1 cellular context compared by ENCODE assay signal in the genomic region with DNA sequence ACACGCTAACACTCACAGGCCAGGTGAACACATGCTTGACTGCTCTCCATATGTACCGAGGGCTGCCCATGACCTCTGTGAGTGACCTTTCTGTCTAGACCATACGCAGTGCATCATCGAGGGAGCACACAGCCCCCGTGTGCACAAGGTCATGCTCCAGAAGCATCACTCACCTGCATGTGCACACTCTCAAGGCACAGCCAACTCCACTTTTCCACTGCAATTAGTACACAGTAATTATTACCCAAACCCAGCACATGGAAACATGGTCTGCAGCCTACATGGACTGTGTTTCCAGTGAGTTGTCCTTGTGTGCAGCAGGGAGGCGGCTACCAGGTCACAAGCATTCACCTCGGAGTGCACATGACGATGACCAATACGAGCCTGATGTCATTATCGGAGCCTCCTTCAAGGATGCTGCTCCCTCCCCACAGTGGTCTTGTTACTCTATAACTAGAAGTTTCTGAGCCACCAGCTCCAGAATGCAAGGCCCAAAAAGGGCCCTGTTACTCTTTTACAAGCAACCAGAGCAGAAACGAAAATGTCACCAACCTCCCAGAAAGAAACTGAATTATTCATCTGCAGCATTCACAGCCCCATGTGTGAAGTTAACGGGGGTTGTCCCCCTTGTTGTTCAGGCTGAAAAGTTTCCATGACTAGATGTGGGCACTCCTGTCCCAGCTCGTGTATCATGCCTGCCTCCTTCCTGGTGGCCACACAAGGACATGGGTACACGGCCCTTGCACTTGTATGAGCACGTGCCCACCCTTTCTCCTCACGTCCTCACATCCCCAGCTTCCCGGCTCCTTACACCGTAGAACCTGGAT.
TF ChIP-seq lines count a peak whose summit lies in the region.

No MANE protein-coding gene starts in this region.

TF ChIP-seq in GM12878, 131 proteins besides CTCF, POLR2A, EP300 and RAD21 (continued from another document and continues in another):
- TF ChIP-seq, protein P1, sequence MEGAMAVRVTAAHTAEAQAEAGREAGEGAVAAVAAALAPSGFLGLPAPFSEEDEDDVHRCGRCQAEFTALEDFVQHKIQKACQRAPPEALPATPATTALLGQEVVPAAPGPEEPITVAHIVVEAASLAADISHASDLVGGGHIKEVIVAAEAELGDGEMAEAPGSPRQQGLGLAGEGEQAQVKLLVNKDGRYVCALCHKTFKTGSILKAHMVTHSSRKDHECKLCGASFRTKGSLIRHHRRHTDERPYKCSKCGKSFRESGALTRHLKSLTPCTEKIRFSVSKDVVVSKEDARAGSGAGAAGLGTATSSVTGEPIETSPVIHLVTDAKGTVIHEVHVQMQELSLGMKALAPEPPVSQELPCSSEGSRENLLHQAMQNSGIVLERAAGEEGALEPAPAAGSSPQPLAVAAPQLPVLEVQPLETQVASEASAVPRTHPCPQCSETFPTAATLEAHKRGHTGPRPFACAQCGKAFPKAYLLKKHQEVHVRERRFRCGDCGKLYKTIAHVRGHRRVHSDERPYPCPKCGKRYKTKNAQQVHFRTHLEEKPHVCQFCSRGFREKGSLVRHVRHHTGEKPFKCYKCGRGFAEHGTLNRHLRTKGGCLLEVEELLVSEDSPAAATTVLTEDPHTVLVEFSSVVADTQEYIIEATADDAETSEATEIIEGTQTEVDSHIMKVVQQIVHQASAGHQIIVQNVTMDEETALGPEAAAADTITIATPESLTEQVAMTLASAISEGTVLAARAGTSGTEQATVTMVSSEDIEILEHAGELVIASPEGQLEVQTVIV (IDR thresholded peaks at IDR 0.05; ENCODE audit: borderline replicate concordance, partially characterized antibody) = no peak
- no peak for TF ChIP-seq POLR2AphosphoS5 (IDR thresholded peaks at IDR 0.05; ENCODE audit: low read length)
- TF ChIP-seq, protein P2, sequence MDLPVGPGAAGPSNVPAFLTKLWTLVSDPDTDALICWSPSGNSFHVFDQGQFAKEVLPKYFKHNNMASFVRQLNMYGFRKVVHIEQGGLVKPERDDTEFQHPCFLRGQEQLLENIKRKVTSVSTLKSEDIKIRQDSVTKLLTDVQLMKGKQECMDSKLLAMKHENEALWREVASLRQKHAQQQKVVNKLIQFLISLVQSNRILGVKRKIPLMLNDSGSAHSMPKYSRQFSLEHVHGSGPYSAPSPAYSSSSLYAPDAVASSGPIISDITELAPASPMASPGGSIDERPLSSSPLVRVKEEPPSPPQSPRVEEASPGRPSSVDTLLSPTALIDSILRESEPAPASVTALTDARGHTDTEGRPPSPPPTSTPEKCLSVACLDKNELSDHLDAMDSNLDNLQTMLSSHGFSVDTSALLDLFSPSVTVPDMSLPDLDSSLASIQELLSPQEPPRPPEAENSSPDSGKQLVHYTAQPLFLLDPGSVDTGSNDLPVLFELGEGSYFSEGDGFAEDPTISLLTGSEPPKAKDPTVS (IDR thresholded peaks at IDR 0.05; ENCODE audit: low read depth, low read length) = no peak
- TF ChIP-seq TAF1 (IDR thresholded peaks at IDR 0.05; ENCODE audit: borderline replicate concordance, low read depth, low read length) = 0 out of 2 replicates have a peak, but pooled peaks have one; percentile 17
- TF ChIP-seq RCOR1 (conservative IDR thresholded peaks at IDR 0.05; ENCODE audit: low read depth, low read length) = no peak
- TF ChIP-seq YY1 (IDR thresholded peaks at IDR 0.05; ENCODE audit: low read depth, low read length) = peak; percentile 21; the same call in 1 of the 2 replicates
- no peak for TF ChIP-seq CBX3 (IDR thresholded peaks at IDR 0.05; ENCODE audit: borderline replicate concordance, low read depth)
- no peak for TF ChIP-seq ZNF217 (IDR thresholded peaks at IDR 0.05)
- TF ChIP-seq, protein P3, sequence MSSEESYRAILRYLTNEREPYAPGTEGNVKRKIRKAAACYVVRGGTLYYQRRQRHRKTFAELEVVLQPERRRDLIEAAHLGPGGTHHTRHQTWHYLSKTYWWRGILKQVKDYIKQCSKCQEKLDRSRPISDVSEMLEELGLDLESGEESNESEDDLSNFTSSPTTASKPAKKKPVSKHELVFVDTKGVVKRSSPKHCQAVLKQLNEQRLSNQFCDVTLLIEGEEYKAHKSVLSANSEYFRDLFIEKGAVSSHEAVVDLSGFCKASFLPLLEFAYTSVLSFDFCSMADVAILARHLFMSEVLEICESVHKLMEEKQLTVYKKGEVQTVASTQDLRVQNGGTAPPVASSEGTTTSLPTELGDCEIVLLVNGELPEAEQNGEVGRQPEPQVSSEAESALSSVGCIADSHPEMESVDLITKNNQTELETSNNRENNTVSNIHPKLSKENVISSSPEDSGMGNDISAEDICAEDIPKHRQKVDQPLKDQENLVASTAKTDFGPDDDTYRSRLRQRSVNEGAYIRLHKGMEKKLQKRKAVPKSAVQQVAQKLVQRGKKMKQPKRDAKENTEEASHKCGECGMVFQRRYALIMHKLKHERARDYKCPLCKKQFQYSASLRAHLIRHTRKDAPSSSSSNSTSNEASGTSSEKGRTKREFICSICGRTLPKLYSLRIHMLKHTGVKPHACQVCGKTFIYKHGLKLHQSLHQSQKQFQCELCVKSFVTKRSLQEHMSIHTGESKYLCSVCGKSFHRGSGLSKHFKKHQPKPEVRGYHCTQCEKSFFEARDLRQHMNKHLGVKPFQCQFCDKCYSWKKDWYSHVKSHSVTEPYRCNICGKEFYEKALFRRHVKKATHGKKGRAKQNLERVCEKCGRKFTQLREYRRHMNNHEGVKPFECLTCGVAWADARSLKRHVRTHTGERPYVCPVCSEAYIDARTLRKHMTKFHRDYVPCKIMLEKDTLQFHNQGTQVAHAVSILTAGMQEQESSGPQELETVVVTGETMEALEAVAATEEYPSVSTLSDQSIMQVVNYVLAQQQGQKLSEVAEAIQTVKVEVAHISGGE (CRISPR knock-in tag; IDR thresholded peaks at IDR 0.05) = no peak
- TF ChIP-seq, protein P4, sequence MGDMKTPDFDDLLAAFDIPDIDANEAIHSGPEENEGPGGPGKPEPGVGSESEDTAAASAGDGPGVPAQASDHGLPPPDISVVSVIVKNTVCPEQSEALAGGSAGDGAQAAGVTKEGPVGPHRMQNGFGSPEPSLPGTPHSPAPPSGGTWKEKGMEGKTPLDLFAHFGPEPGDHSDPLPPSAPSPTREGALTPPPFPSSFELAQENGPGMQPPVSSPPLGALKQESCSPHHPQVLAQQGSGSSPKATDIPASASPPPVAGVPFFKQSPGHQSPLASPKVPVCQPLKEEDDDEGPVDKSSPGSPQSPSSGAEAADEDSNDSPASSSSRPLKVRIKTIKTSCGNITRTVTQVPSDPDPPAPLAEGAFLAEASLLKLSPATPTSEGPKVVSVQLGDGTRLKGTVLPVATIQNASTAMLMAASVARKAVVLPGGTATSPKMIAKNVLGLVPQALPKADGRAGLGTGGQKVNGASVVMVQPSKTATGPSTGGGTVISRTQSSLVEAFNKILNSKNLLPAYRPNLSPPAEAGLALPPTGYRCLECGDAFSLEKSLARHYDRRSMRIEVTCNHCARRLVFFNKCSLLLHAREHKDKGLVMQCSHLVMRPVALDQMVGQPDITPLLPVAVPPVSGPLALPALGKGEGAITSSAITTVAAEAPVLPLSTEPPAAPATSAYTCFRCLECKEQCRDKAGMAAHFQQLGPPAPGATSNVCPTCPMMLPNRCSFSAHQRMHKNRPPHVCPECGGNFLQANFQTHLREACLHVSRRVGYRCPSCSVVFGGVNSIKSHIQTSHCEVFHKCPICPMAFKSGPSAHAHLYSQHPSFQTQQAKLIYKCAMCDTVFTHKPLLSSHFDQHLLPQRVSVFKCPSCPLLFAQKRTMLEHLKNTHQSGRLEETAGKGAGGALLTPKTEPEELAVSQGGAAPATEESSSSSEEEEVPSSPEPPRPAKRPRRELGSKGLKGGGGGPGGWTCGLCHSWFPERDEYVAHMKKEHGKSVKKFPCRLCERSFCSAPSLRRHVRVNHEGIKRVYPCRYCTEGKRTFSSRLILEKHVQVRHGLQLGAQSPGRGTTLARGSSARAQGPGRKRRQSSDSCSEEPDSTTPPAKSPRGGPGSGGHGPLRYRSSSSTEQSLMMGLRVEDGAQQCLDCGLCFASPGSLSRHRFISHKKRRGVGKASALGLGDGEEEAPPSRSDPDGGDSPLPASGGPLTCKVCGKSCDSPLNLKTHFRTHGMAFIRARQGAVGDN (IDR thresholded peaks at IDR 0.05) = peak; percentile 82
- peak; percentile 94 for TF ChIP-seq ATF7 (IDR thresholded peaks at IDR 0.05; ENCODE audit: low read depth)
- TF ChIP-seq SMARCA5 (IDR thresholded peaks at IDR 0.05) = peak; percentile 66
- TF ChIP-seq SRF (IDR thresholded peaks at IDR 0.05; ENCODE audit: low read depth in 2 of 2, low read length in 2 of 2) = no peak
- TF ChIP-seq SMAD5 (IDR thresholded peaks at IDR 0.05; ENCODE audit: low read depth) = no peak
- no peak for TF ChIP-seq SMC3 (IDR thresholded peaks at IDR 0.05; ENCODE audit: borderline replicate concordance, low read length)
- TF ChIP-seq KLF5 (IDR thresholded peaks at IDR 0.05; ENCODE audit: partially characterized antibody) = no peak
- TF ChIP-seq, protein P5, sequence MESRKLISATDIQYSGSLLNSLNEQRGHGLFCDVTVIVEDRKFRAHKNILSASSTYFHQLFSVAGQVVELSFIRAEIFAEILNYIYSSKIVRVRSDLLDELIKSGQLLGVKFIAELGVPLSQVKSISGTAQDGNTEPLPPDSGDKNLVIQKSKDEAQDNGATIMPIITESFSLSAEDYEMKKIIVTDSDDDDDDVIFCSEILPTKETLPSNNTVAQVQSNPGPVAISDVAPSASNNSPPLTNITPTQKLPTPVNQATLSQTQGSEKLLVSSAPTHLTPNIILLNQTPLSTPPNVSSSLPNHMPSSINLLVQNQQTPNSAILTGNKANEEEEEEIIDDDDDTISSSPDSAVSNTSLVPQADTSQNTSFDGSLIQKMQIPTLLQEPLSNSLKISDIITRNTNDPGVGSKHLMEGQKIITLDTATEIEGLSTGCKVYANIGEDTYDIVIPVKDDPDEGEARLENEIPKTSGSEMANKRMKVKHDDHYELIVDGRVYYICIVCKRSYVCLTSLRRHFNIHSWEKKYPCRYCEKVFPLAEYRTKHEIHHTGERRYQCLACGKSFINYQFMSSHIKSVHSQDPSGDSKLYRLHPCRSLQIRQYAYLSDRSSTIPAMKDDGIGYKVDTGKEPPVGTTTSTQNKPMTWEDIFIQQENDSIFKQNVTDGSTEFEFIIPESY (IDR thresholded peaks at IDR 0.05) = no peak
- no peak for TF ChIP-seq CBFB (IDR thresholded peaks at IDR 0.05; ENCODE audit: low read depth)
- no peak; the same call in 1 of the 2 replicates for TF ChIP-seq POLR2AphosphoS2 (IDR thresholded peaks at IDR 0.05; ENCODE audit: low read depth, low read length)
- TF ChIP-seq, protein P6, sequence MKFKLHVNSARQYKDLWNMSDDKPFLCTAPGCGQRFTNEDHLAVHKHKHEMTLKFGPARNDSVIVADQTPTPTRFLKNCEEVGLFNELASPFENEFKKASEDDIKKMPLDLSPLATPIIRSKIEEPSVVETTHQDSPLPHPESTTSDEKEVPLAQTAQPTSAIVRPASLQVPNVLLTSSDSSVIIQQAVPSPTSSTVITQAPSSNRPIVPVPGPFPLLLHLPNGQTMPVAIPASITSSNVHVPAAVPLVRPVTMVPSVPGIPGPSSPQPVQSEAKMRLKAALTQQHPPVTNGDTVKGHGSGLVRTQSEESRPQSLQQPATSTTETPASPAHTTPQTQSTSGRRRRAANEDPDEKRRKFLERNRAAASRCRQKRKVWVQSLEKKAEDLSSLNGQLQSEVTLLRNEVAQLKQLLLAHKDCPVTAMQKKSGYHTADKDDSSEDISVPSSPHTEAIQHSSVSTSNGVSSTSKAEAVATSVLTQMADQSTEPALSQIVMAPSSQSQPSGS (IDR thresholded peaks at IDR 0.05; ENCODE audit: low read length) = 0 out of 2 replicates have a peak, but pooled peaks have one; percentile 31
- TF ChIP-seq, protein P7, sequence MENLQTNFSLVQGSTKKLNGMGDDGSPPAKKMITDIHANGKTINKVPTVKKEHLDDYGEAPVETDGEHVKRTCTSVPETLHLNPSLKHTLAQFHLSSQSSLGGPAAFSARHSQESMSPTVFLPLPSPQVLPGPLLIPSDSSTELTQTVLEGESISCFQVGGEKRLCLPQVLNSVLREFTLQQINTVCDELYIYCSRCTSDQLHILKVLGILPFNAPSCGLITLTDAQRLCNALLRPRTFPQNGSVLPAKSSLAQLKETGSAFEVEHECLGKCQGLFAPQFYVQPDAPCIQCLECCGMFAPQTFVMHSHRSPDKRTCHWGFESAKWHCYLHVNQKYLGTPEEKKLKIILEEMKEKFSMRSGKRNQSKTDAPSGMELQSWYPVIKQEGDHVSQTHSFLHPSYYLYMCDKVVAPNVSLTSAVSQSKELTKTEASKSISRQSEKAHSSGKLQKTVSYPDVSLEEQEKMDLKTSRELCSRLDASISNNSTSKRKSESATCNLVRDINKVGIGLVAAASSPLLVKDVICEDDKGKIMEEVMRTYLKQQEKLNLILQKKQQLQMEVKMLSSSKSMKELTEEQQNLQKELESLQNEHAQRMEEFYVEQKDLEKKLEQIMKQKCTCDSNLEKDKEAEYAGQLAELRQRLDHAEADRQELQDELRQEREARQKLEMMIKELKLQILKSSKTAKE (IDR thresholded peaks at IDR 0.05; ENCODE audit: low read depth, poor library complexity, severe bottlenecking) = peak; percentile 72
- TF ChIP-seq, protein P8, sequence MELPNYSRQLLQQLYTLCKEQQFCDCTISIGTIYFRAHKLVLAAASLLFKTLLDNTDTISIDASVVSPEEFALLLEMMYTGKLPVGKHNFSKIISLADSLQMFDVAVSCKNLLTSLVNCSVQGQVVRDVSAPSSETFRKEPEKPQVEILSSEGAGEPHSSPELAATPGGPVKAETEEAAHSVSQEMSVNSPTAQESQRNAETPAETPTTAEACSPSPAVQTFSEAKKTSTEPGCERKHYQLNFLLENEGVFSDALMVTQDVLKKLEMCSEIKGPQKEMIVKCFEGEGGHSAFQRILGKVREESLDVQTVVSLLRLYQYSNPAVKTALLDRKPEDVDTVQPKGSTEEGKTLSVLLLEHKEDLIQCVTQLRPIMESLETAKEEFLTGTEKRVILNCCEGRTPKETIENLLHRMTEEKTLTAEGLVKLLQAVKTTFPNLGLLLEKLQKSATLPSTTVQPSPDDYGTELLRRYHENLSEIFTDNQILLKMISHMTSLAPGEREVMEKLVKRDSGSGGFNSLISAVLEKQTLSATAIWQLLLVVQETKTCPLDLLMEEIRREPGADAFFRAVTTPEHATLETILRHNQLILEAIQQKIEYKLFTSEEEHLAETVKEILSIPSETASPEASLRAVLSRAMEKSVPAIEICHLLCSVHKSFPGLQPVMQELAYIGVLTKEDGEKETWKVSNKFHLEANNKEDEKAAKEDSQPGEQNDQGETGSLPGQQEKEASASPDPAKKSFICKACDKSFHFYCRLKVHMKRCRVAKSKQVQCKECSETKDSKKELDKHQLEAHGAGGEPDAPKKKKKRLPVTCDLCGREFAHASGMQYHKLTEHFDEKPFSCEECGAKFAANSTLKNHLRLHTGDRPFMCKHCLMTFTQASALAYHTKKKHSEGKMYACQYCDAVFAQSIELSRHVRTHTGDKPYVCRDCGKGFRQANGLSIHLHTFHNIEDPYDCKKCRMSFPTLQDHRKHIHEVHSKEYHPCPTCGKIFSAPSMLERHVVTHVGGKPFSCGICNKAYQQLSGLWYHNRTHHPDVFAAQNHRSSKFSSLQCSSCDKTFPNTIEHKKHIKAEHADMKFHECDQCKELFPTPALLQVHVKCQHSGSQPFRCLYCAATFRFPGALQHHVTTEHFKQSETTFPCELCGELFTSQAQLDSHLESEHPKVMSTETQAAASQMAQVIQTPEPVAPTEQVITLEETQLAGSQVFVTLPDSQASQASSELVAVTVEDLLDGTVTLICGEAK (IDR thresholded peaks at IDR 0.05; ENCODE audit: borderline replicate concordance) = no peak
- peak; percentile 78; the same call in 1 of the 2 replicates for TF ChIP-seq MXI1 (IDR thresholded peaks at IDR 0.05; ENCODE audit: low read depth, low read length)
- TF ChIP-seq FOXM1 (IDR thresholded peaks at IDR 0.05; ENCODE audit: low read depth, low read length) = no peak
- peak; percentile 29; the same call in 1 of the 2 replicates for TF ChIP-seq BACH1 (IDR thresholded peaks at IDR 0.05; ENCODE audit: borderline replicate concordance)
- no peak for TF ChIP-seq RELA (IDR thresholded peaks at IDR 0.05; ENCODE audit: borderline replicate concordance, partially characterized antibody)
- no peak for TF ChIP-seq RBBP5 (conservative IDR thresholded peaks at IDR 0.05)
- TF ChIP-seq NR2C1 (IDR thresholded peaks at IDR 0.05) = peak; percentile 56
- 0 out of 2 replicates have a peak, but pooled peaks have one; percentile 25 for TF ChIP-seq JUND (IDR thresholded peaks at IDR 0.05; ENCODE audit: low read depth, low read length)
- TF ChIP-seq TCF12 (IDR thresholded peaks at IDR 0.05; ENCODE audit: low read depth, low read length) = peak; percentile 55; the same call in 1 of the 2 replicates
